ENCODE assay signal across 13 cellular contexts in genomic region chr3:189512039-189512438, GRCh38.
DNase-seq lines count a peak whose midpoint lies in the region; ATAC-seq, FAIRE-seq and TF ChIP-seq lines count a peak whose summit lies in the region.
"Had no signal": no experiment of that assay in that cellular context is flagged by ENCODE, and none has a peak within 500 bp of the region (broad histone marks: within the 10 kb centered on the region; RNA-seq: fewer than 3 reads in every experiment).

No MANE protein-coding gene starts in this region.

- CTCF ChIA-PET in activated CD8-positive, alpha-beta T cell treated with anti-CD3 and anti-CD28 coated beads, Interleukin-2, amount 10 ng/mL, durations not matched to agents 7 days and 5 days (lab: Charles Lee) = interaction anchor here (1.0 to 1.4 kb wide), 2 partner anchors 239 to 243 kb away, joined by 3 to 4 read pairs; no protein-coding TSS in a partner anchor

- POLR2A ChIA-PET in activated CD8-positive, alpha-beta T cell treated with anti-CD3 and anti-CD28 coated beads, Interleukin-2, amount 10 ng/mL, durations not matched to agents 7 days and 5 days (lab: Charles Lee) = interaction anchor here (0.7 to 1.1 kb wide), 2 partner anchors 16 to 118 kb away, joined by 3 read pairs; no protein-coding TSS in a partner anchor

- H3K9me3 Mint-ChIP-seq in activated T-cell treated with anti-CD3 and anti-CD28 coated beads, Interleukin-2, amount 50 U/mL, for 4 hours = peaks cover 5% of the 10 kb centered on the region
- no peaks in the 10 kb centered on the region for H3K9me3 Mint-ChIP-seq in activated CD8-positive, alpha-beta T cell treated with anti-CD3 and anti-CD28 coated beads, Interleukin-2, amount 10 ng/mL, durations not matched to agents 7 days and 5 days (ENCODE audit: insufficient read depth)

- peaks cover 6% of the 10 kb centered on the region for H3K4me1 Mint-ChIP-seq in activated T-cell treated with anti-CD3 and anti-CD28 coated beads, Interleukin-2, amount 50 U/mL, for 4 hours (ENCODE audit: low read depth)
- H3K4me1 Mint-ChIP-seq in activated CD8-positive, alpha-beta T cell treated with anti-CD3 and anti-CD28 coated beads, Interleukin-2, amount 10 ng/mL, durations not matched to agents 7 days and 5 days (ENCODE audit: low read depth) = no peaks in the 10 kb centered on the region
- H3K4me1 Mint-ChIP-seq: CD4-positive, alpha-beta memory T cell had no signal

- H3K27ac Mint-ChIP-seq in activated CD8-positive, alpha-beta T cell treated with anti-CD3 and anti-CD28 coated beads, Interleukin-2, amount 10 ng/mL, durations not matched to agents 7 days and 5 days = no peak overlapping the region

- DNase-seq in GM12891 (ENCODE audit: insufficient read length, low spot score) (no peak), SIG-M5 (lab: John Stamatoyannopoulos, UW) (peak; percentile 2), dorsolateral prefrontal cortex (no peak), H7 (no peak)
- DNase-seq in activated T-cell treated with anti-CD3 and anti-CD28 coated beads, Interleukin-2, amount 50 U/mL, for 4 hours = no peak
- no peak for DNase-seq in activated CD8-positive, alpha-beta T cell treated with anti-CD3 and anti-CD28 coated beads, Interleukin-2, amount 10 ng/mL, durations not matched to agents 7 days and 5 days
- DNase-seq: activated CD4-positive, alpha-beta T cell treated with anti-CD3 and anti-CD28 coated beads for 4 hours; amygdala; CD4-positive, alpha-beta memory T cell; NCI-H82 had no signal

- no peak for TF ChIP-seq POLR2A in GM12891 (IDR thresholded peaks at IDR 0.05; ENCODE audit: low read depth, low read length)

- intact Hi-C loops in dorsolateral prefrontal cortex (cut with DNase I) = no loop called here

- no peak overlapping the region for H3K27ac ChIP-seq in dorsolateral prefrontal cortex
- H3K27ac ChIP-seq: thoracic aorta had no signal

- TF ChIP-seq CTCF in dorsolateral prefrontal cortex (IDR thresholded peaks at IDR 0.05 in 54 of 56, conservative IDR thresholded peaks at IDR 0.05 in 2 of 56; ENCODE audit: low read depth in 1 of 56, partially characterized antibody in 56 of 56) = no peak

- FAIRE-seq in GM12891 (lab: Jason Lieb, UNC) = peak; percentile 50

- H3K27me3 ChIP-seq in dorsolateral prefrontal cortex = peaks cover 0 to 13% (median 0%) of the 10 kb centered on the region in 45 donors
- no peaks in the 10 kb centered on the region for H3K27me3 ChIP-seq in H7 (ENCODE audit: control insufficient read depth, insufficient read depth, low read length)

- H3K4me3 ChIP-seq in dorsolateral prefrontal cortex (no peak overlapping the region), H7 (ENCODE audit: insufficient read depth, low read depth, low read length) (no peak overlapping the region)
- H3K4me3 ChIP-seq: thoracic aorta had no signal

- no peak overlapping the region for H3K4me3 Mint-ChIP-seq in activated T-cell treated with anti-CD3 and anti-CD28 coated beads, Interleukin-2, amount 50 U/mL, for 4 hours
- no peak overlapping the region for H3K4me3 Mint-ChIP-seq in activated CD8-positive, alpha-beta T cell treated with anti-CD3 and anti-CD28 coated beads, Interleukin-2, amount 10 ng/mL, durations not matched to agents 7 days and 5 days
- H3K4me3 Mint-ChIP-seq: CD4-positive, alpha-beta memory T cell had no signal

- H3K36me3 ChIP-seq in H7 (replicated peaks; ENCODE audit: control insufficient read depth, insufficient read depth, low read length) = no peaks in the 10 kb centered on the region
- H3K36me3 ChIP-seq: thoracic aorta had no signal

- ATAC-seq in GM21390 (IDR thresholded peaks at IDR 0.05; ENCODE audit: unreplicated experiment) = peak; percentile 78
- ATAC-seq in HG03196 (IDR thresholded peaks at IDR 0.05; ENCODE audit: unreplicated experiment) = peak; percentile 61
- no peak for ATAC-seq in activated T-cell treated with anti-CD3 and anti-CD28 coated beads, Interleukin-2, amount 50 U/mL, for 4 hours
- ATAC-seq in activated CD8-positive, alpha-beta T cell treated with anti-CD3 and anti-CD28 coated beads, Interleukin-2, amount 10 ng/mL, durations not matched to agents 7 days and 5 days = no peak

- no peaks in the 10 kb centered on the region for H3K36me3 Mint-ChIP-seq in activated T-cell treated with anti-CD3 and anti-CD28 coated beads, Interleukin-2, amount 50 U/mL, for 4 hours (ENCODE audit: insufficient read depth)
- H3K36me3 Mint-ChIP-seq in activated CD8-positive, alpha-beta T cell treated with anti-CD3 and anti-CD28 coated beads, Interleukin-2, amount 10 ng/mL, durations not matched to agents 7 days and 5 days (ENCODE audit: low read depth) = no peaks in the 10 kb centered on the region

- H3K27me3 Mint-ChIP-seq in activated T-cell treated with anti-CD3 and anti-CD28 coated beads, Interleukin-2, amount 50 U/mL, for 4 hours (ENCODE audit: low read depth) = peaks cover 1% of the 10 kb centered on the region
- no peaks in the 10 kb centered on the region for H3K27me3 Mint-ChIP-seq in activated CD8-positive, alpha-beta T cell treated with anti-CD3 and anti-CD28 coated beads, Interleukin-2, amount 10 ng/mL, durations not matched to agents 7 days and 5 days (ENCODE audit: low read depth)

TF ChIP-seq in GM12891, 5 proteins besides CTCF, POLR2A, EP300 and RAD21:
- TF ChIP-seq SPI1 (IDR thresholded peaks at IDR 0.05; ENCODE audit: low read depth, low read length) (peak; percentile 74), POU2F2 (IDR thresholded peaks at IDR 0.05; ENCODE audit: low read depth, low read length) (no peak)

Comparison
In these comparisons a context has a peak if more than half of its experiments do, and no peak if none do; other contexts are left out.
1. ATAC-seq: peak in GM21390 (single experiment) and HG03196 (single experiment); none in activated T-cell treated with anti-CD3 and anti-CD28 coated beads, Interleukin-2, amount 50 U/mL, for 4 hours (0 of 2) and activated CD8-positive, alpha-beta T cell treated with anti-CD3 and anti-CD28 coated beads, Interleukin-2, amount 10 ng/mL, durations not matched to agents 7 days and 5 days (single experiment).